Comparison of ENCODE assay signal across 15 cellular contexts in genomic region chr7:31052504-31052840, GRCh38. TPM values are rescaled to one million over a fixed set of nuclear protein-coding genes. Genes with fewer than 3 reads are reported as not detected.
DNase-seq lines count a peak whose midpoint lies in the region; ATAC-seq and TF ChIP-seq lines count a peak whose summit lies in the region.
"Had no signal": no experiment of that assay in that cellular context is flagged by ENCODE, and none has a peak within 500 bp of the region (broad histone marks: within the 10 kb centered on the region; RNA-seq: fewer than 3 reads in every experiment).

No MANE protein-coding gene starts in this region.

- peaks cover 14% of the 10 kb centered on the region for H3K4me1 ChIP-seq in NT2/D1 (ENCODE audit: insufficient read depth, insufficient read length)
- H3K4me1 ChIP-seq in ovary (ENCODE audit: insufficient read depth), result peaks cover 4% of the 10 kb centered on the region
- peaks cover 0 to 6% of the 10 kb centered on the region in 2 donors for H3K4me1 ChIP-seq in thyroid gland

- TF ChIP-seq CTCF in 22Rv1 (IDR thresholded peaks at IDR 0.05) (peak; percentile 25), glutamatergic neuron (IDR thresholded peaks at IDR 0.05; ENCODE audit: partially characterized antibody, unreplicated experiment) (no peak), ovary (IDR thresholded peaks at IDR 0.05) (no peak), thyroid gland (IDR thresholded peaks at IDR 0.05) (no peak)

- 1% methylated on average over 21 to 47 of the region's 47 CpGs for WGBS in ovary, 3 donors
- 6% methylated on average over 13 of the region's 47 CpGs; no CpG with 5 or more reads in 1 of the 2 donors for WGBS in thyroid gland, 2 donors

- H3K4me3 ChIP-seq in NT2/D1 (ENCODE audit: insufficient read length, low read depth) (peak overlapping the region; percentile 68), ovary (peak overlapping the region; percentile 36), thyroid gland (replicated peaks in 1 of 3) (no peak overlapping the region)
- H3K4me3 ChIP-seq: body of pancreas had no signal

- H3K27ac ChIP-seq in 22Rv1, result no peak overlapping the region
- no peak overlapping the region for H3K27ac ChIP-seq in ovary
- no peak overlapping the region for H3K27ac ChIP-seq in thyroid gland
- H3K27ac ChIP-seq: body of pancreas had no signal

- no peak for TF ChIP-seq EP300 in ovary (IDR thresholded peaks at IDR 0.05)

- DNase-seq in NT2/D1 (ENCODE audit: low read depth, low spot score) (no peak), glutamatergic neuron (peak; percentile 48), ovary (no peak), NCI-H69 (lab: John Stamatoyannopoulos, UW) (no peak), thyroid gland (no peak)
- DNase-seq: body of pancreas; erythroblast; immature natural killer cell; KG1; naive thymus-derived CD8-positive, alpha-beta T cell; NCI-H2029 had no signal

- H3K27ac Mint-ChIP-seq in glutamatergic neuron (ENCODE audit: unreplicated experiment), result no peak overlapping the region
- H3K27ac Mint-ChIP-seq: immature natural killer cell had no signal

- peaks cover 45% of the 10 kb centered on the region for H3K27me3 ChIP-seq in NT2/D1 (ENCODE audit: insufficient read depth, insufficient read length)
- no peaks in the 10 kb centered on the region for H3K27me3 ChIP-seq in ovary
- H3K27me3 ChIP-seq in thyroid gland, result peaks cover 3% of the 10 kb centered on the region

- H3K4me3 Mint-ChIP-seq in glutamatergic neuron (ENCODE audit: unreplicated experiment), result peak overlapping the region; percentile 61
- H3K4me3 Mint-ChIP-seq: immature natural killer cell had no signal

- H3K4me1 Mint-ChIP-seq in glutamatergic neuron (ENCODE audit: low read depth, unreplicated experiment), result peaks cover 4% of the 10 kb centered on the region
- H3K4me1 Mint-ChIP-seq: immature natural killer cell had no signal

- H3K36me3 ChIP-seq in NT2/D1 (ENCODE audit: insufficient read depth, insufficient read length, low read length) (no peaks in the 10 kb centered on the region), ovary (no peaks in the 10 kb centered on the region), thyroid gland (no peaks in the 10 kb centered on the region)

- ATAC-seq in HG02970 (IDR thresholded peaks at IDR 0.05; ENCODE audit: low FRiP score, unreplicated experiment) (no peak), HG02884 (IDR thresholded peaks at IDR 0.05; ENCODE audit: unreplicated experiment) (no peak)
- ATAC-seq: activated CD4-positive, CD25-positive, alpha-beta regulatory T cell treated with anti-CD3 and anti-CD28 coated beads, Interleukin-2, amount 50 U/mL, for 24 hours; naive thymus-derived CD8-positive, alpha-beta T cell had no signal

- H3K36me3 Mint-ChIP-seq in glutamatergic neuron (ENCODE audit: unreplicated experiment), result no peaks in the 10 kb centered on the region
- H3K36me3 Mint-ChIP-seq: naive thymus-derived CD8-positive, alpha-beta T cell had no signal

- H3K9me3 ChIP-seq in NT2/D1 (ENCODE audit: insufficient read depth, low read length) (no peaks in the 10 kb centered on the region), ovary (no peaks in the 10 kb centered on the region), thyroid gland (no peaks in the 10 kb centered on the region)
- H3K9me3 ChIP-seq: body of pancreas had no signal

- peaks cover 15% of the 10 kb centered on the region for H3K27me3 Mint-ChIP-seq in glutamatergic neuron (ENCODE audit: unreplicated experiment)

- intact Hi-C loops in ovary (cut with DNase I) (no loop called here), thyroid gland (cut with DNase I) (no loop called here)

- TF ChIP-seq POLR2A in ovary (IDR thresholded peaks at IDR 0.05), result no peak
- no peak for TF ChIP-seq POLR2A in thyroid gland (IDR thresholded peaks at IDR 0.05)

- peak overlapping the region; percentile 86 for H3K9ac ChIP-seq in NT2/D1 (ENCODE audit: insufficient read length, low read depth)

- peaks cover 9% of the 10 kb centered on the region for H3K9me3 Mint-ChIP-seq in glutamatergic neuron (ENCODE audit: unreplicated experiment)
- H3K9me3 Mint-ChIP-seq: immature natural killer cell had no signal

RNA-seq across cellular contexts. Expression of gene ADCYAP1R1, which starts 0.4 kb away (rescaled TPM):
- total RNA-seq in glutamatergic neuron (ENCODE audit: unreplicated experiment) (0.71 TPM), ovary (1 to 10 TPM in 5 of 7 donors, under 1 TPM in 2; 0.33 to 9.2 (median 5.0) TPM), thyroid gland (1 to 10 TPM in 3 of 4 donors, under 1 TPM in 1; 0.27 to 4.6 (median 2.5) TPM)
- polyA plus RNA-seq in ovary, result 1 to 10 TPM in 1 of 2 donors, under 1 TPM in 1; 0.40 to 7.1 TPM
- total RNA-seq: naive thymus-derived CD8-positive, alpha-beta T cell had no signal
- polyA plus RNA-seq: immature natural killer cell; naive thymus-derived CD8-positive, alpha-beta T cell had no signal

Comparison
In these comparisons a context has a peak if more than half of its experiments do, and no peak if none do; other contexts are left out.
1. H3K4me3 ChIP-seq: peak in NT2/D1 (single experiment) and ovary (single experiment); none in thyroid gland (0 of 3).